In genomic region chr9:133348763-133349573, GRCh38 we compare ENCODE assay signal across 8 cellular contexts. TPM values are rescaled to one million over a fixed set of nuclear protein-coding genes. Genes with fewer than 3 reads are reported as not detected.
DNase-seq lines count a peak whose midpoint lies in the region; ATAC-seq and TF ChIP-seq lines count a peak whose summit lies in the region.

No MANE protein-coding gene starts in this region.

- ATAC-seq in heart left ventricle (no peak), GM21528 (IDR thresholded peaks at IDR 0.05; ENCODE audit: low FRiP score, unreplicated experiment) (no peak)

- H3K23ac ChIP-seq in mesenchymal stem cell (ENCODE audit: low read length in 2 of 2), result peak overlapping the region in 1 of 2 experiments; percentile 90

- peak overlapping the region; percentile 64 for H4K8ac ChIP-seq in mesenchymal stem cell (ENCODE audit: low read length)

- H2BK120ac ChIP-seq in mesenchymal stem cell (ENCODE audit: low read depth, low read length), result no peak overlapping the region

- WGBS in heart left ventricle, 4 donors, result 18 to 26% (median 20%) methylated on average over 22 to 23 of the region's 23 CpGs
- 20% methylated on average over 23 of the region's 23 CpGs for WGBS in mesenchymal stem cell

- peak overlapping the region; percentile 74 for H3K4me2 ChIP-seq in mesenchymal stem cell (ENCODE audit: low read length, poor library complexity, severe bottlenecking)

- H3K4me1 ChIP-seq in heart left ventricle (peaks cover 4 to 31% (median 25%) of the 10 kb centered on the region in 12 donors), mesenchymal stem cell (ENCODE audit: control insufficient read depth, insufficient read depth, low read depth, low read length) (peaks cover 19% of the 10 kb centered on the region), uterus (peaks cover 0 to 15% of the 10 kb centered on the region in 2 donors)

- H3K18ac ChIP-seq in mesenchymal stem cell (ENCODE audit: low read depth in 1 of 2, low read length in 2 of 2), result peak overlapping the region in 1 of 2 experiments; percentile 91

- H3K36me3 ChIP-seq in heart left ventricle (peaks cover 0 to 71% (median 66%) of the 10 kb centered on the region in 9 donors), mesenchymal stem cell (ENCODE audit: control insufficient read depth in 1 of 2, insufficient read depth in 2 of 2, low read depth in 1 of 2, low read length in 2 of 2) (peaks cover 68 to 74% of the 10 kb centered on the region in 2 experiments), uterus (no peaks in the 10 kb centered on the region)

- H3K27me3 Mint-ChIP-seq in MCF 10A (ENCODE audit: insufficient read depth, unreplicated experiment), result no peaks in the 10 kb centered on the region

- TF ChIP-seq POLR2A in heart left ventricle (IDR thresholded peaks at IDR 0.05) (no peak), uterus (IDR thresholded peaks at IDR 0.05) (no peak)

- DNase-seq in heart left ventricle (no peak), cardiac septum (ENCODE audit: low spot score) (no peak), MCF 10A (ENCODE audit: unreplicated experiment) (no peak), mesenchymal stem cell (no peak), uterus (no peak), mucosa of gallbladder (ENCODE audit: low spot score) (no peak)
- no peak for DNase-seq in stimulated activated CD4-positive, alpha-beta T cell treated with anti-CD3 and anti-CD28 coated beads, Interleukin-4, amount 100 ng/mL, for 24 hours

- intact Hi-C loops in heart left ventricle (cut with DNase I) (loop anchor here in 2 of 10 donors (2.0 to 10.0 kb wide), 2 partner anchors 28 to 136 kb away; partner anchors contain the start of genes STKLD1 (in 1 of the 2) and SURF4 (in 1 of the 2)), cardiac septum (cut with DNase I) (loop anchor here (1.0 to 2.0 kb wide), 2 partner anchors 14 to 27 kb away; partner anchors contain the start of genes STKLD1 and SURF4), MCF 10A (cut with micrococcal nuclease) (no loop called here), uterus (cut with DNase I; ENCODE audit: low total_unique reads) (no loop called here)

- peak overlapping the region; percentile 88 for H3K4me3 Mint-ChIP-seq in MCF 10A (ENCODE audit: unreplicated experiment)

- peak overlapping the region; percentile 78 to 100 (median 94) for H3K4me3 ChIP-seq in heart left ventricle
- H3K4me3 ChIP-seq in mesenchymal stem cell (ENCODE audit: insufficient read depth in 1 of 2, low read depth in 1 of 2, low read length in 2 of 2), result peak overlapping the region; percentile 75 to 99
- peak overlapping the region; percentile 64 to 93 for H3K4me3 ChIP-seq in uterus

- H2BK12ac ChIP-seq in mesenchymal stem cell (ENCODE audit: low read length in 2 of 2), result no peak overlapping the region

- H2BK5ac ChIP-seq in mesenchymal stem cell (ENCODE audit: low read depth, low read length, poor library complexity, severe bottlenecking), result no peak overlapping the region

- CTCF ChIA-PET in MCF 10A (lab: Yijun Ruan, JAX), result interaction anchor here (0.5 kb wide), 1 partner anchor 31 kb away, joined by 3 read pairs; no protein-coding TSS in a partner anchor

- peaks cover 6% of the 10 kb centered on the region for H3K4me1 Mint-ChIP-seq in MCF 10A (ENCODE audit: insufficient read depth, unreplicated experiment)

- no peak overlapping the region for H2BK15ac ChIP-seq in mesenchymal stem cell (ENCODE audit: low read depth, poor library complexity, severe bottlenecking)

- peaks cover 28% of the 10 kb centered on the region for H3K79me1 ChIP-seq in mesenchymal stem cell (replicated peaks; ENCODE audit: low read length, poor library complexity, severe bottlenecking)

- H3K27ac Mint-ChIP-seq in MCF 10A (ENCODE audit: low read depth, unreplicated experiment), result peak overlapping the region; percentile 97

- peaks cover 76% of the 10 kb centered on the region for H3K36me3 Mint-ChIP-seq in MCF 10A (ENCODE audit: insufficient read depth, unreplicated experiment)

- TSS peak; percentile 58 for BruUV-seq in MCF 10A (replicated peaks; lab: Mats Ljungman, UMichigan)

- peak overlapping the region; percentile 47 for H4K91ac ChIP-seq in mesenchymal stem cell (ENCODE audit: low read length)

- peak overlapping the region in 1 of 2 experiments; percentile 82 for H3K14ac ChIP-seq in mesenchymal stem cell (ENCODE audit: low read length in 2 of 2)

- H3K27me3 ChIP-seq in heart left ventricle, result no peaks in the 10 kb centered on the region
- no peaks in the 10 kb centered on the region for H3K27me3 ChIP-seq in mesenchymal stem cell (ENCODE audit: control insufficient read depth in 1 of 2, insufficient read depth in 1 of 2, low read length in 2 of 2)
- H3K27me3 ChIP-seq in uterus, result no peaks in the 10 kb centered on the region

- H2AFZ ChIP-seq in mesenchymal stem cell (ENCODE audit: low read depth, low read length), result no peak overlapping the region

- H3K9ac ChIP-seq in mesenchymal stem cell (ENCODE audit: low read length), result peak overlapping the region; percentile 100

- H2AK5ac ChIP-seq in mesenchymal stem cell (ENCODE audit: low read length, severe bottlenecking), result peak overlapping the region; percentile 7

- no peaks in the 10 kb centered on the region for H3K9me3 Mint-ChIP-seq in MCF 10A (ENCODE audit: unreplicated experiment)

- peak overlapping the region; percentile 42 to 69 for H3K4ac ChIP-seq in mesenchymal stem cell (ENCODE audit: low read depth in 1 of 2, low read length in 2 of 2)

- no peaks in the 10 kb centered on the region for H3K9me3 ChIP-seq in heart left ventricle
- no peaks in the 10 kb centered on the region for H3K9me3 ChIP-seq in mesenchymal stem cell (ENCODE audit: control insufficient read depth, low read length)
- H3K9me3 ChIP-seq in uterus, result no peaks in the 10 kb centered on the region

- peak overlapping the region; percentile 69 to 99 (median 89) for H3K27ac ChIP-seq in heart left ventricle
- H3K27ac ChIP-seq in mesenchymal stem cell (ENCODE audit: low read length, poor library complexity, severe bottlenecking), result peak overlapping the region; percentile 80
- peak overlapping the region; percentile 76 to 91 for H3K27ac ChIP-seq in uterus

- TF ChIP-seq CTCF in heart left ventricle (IDR thresholded peaks at IDR 0.05) (no peak), MCF 10A (IDR thresholded peaks at IDR 0.05; ENCODE audit: unreplicated experiment) (no peak), uterus (IDR thresholded peaks at IDR 0.05) (no peak)

- POLR2A ChIA-PET in MCF 10A (lab: Yijun Ruan, JAX), result interaction anchor here (0.6 to 2.9 kb wide), 11 partner anchors 8 to 532 kb away, joined by 3 to 48 read pairs (median 7); partner anchors contain the start of genes STKLD1, SURF1, SURF2 and SURF6

RNA-seq across cellular contexts. Expression of gene RPL7A, which starts 0.9 kb away (rescaled TPM):
- 1,000 to 10,000 TPM in 4 of 9 donors, 100 to 1,000 TPM in 5; 845 to 1,270 (median 964) TPM for total RNA-seq in heart left ventricle
- 1,000 to 10,000 TPM; 1,266 to 2,727 TPM for polyA plus RNA-seq in heart left ventricle
- total RNA-seq in cardiac septum, result 761 TPM
- total RNA-seq in MCF 10A (2022), result 2,129 and 2,395 TPM in 2 replicates
- 1,924 TPM for polyA plus RNA-seq in mesenchymal stem cell (2013, experiment 1 of 2)
- 1,950 TPM for polyA plus RNA-seq in mesenchymal stem cell (2013, experiment 2 of 2)
- 1,000 to 10,000 TPM; 1,745 to 3,005 (median 2,502) TPM for total RNA-seq in uterus
- total RNA-seq in mucosa of gallbladder, result 1,477 TPM

RNA-seq across cellular contexts. Expression of gene MED22, which starts 1.0 kb away (rescaled TPM):
- total RNA-seq in heart left ventricle, result 10 to 100 TPM; 15.5 to 33.8 (median 19.5) TPM
- 10 to 100 TPM; 12.3 to 30.7 TPM for polyA plus RNA-seq in heart left ventricle
- total RNA-seq in cardiac septum, result 20.2 TPM
- 29.3 and 32.6 TPM in 2 replicates for total RNA-seq in MCF 10A (2022)
- 17.8 TPM for polyA plus RNA-seq in mesenchymal stem cell (2013, experiment 1 of 2)
- polyA plus RNA-seq in mesenchymal stem cell (2013, experiment 2 of 2), result 17.7 TPM
- total RNA-seq in uterus, result 10 to 100 TPM in 3 of 4 donors, 1 to 10 TPM in 1; 10.0 to 41.0 (median 30.9) TPM
- total RNA-seq in mucosa of gallbladder, result 28.7 TPM

RNA-seq across cellular contexts. Expression of gene SURF1, which starts 7.3 kb away (rescaled TPM):
- 10 to 100 TPM; 36.8 to 58.1 (median 50.9) TPM for total RNA-seq in heart left ventricle
- polyA plus RNA-seq in heart left ventricle, result 100 to 1,000 TPM in 1 of 2 donors, 10 to 100 TPM in 1; 70.8 to 104 TPM
- total RNA-seq in cardiac septum, result 58.7 TPM
- 30.8 and 31.2 TPM in 2 replicates for total RNA-seq in MCF 10A (2022)
- polyA plus RNA-seq in mesenchymal stem cell (2013, experiment 1 of 2), result 30.0 TPM
- polyA plus RNA-seq in mesenchymal stem cell (2013, experiment 2 of 2), result 30.1 TPM
- total RNA-seq in uterus, result 10 to 100 TPM; 13.0 to 34.7 (median 24.4) TPM
- 53.5 TPM for total RNA-seq in mucosa of gallbladder

RNA-seq across cellular contexts. Expression of gene SURF2, which starts 7.4 kb away (rescaled TPM):
- total RNA-seq in heart left ventricle (10 to 100 TPM; 10.0 to 24.8 (median 13.6) TPM), cardiac septum (12.5 TPM), MCF 10A (2022) (28.2 and 39.5 TPM in 2 replicates), uterus (10 to 100 TPM in 1 of 4 donors, 1 to 10 TPM in 1, under 1 TPM in 1, not detected in 1; 0.51 to 15.3 (median 5.9) TPM), mucosa of gallbladder (19.5 TPM)
- 10 to 100 TPM; 31.1 to 41.1 TPM for polyA plus RNA-seq in heart left ventricle
- 23.7 TPM for polyA plus RNA-seq in mesenchymal stem cell (2013, experiment 1 of 2)
- polyA plus RNA-seq in mesenchymal stem cell (2013, experiment 2 of 2), result 24.2 TPM

RNA-seq across cellular contexts. Expression of gene SURF6, which starts 13.0 kb away (rescaled TPM):
- 10 to 100 TPM in 6 of 9 donors, 1 to 10 TPM in 3; 9.2 to 16.0 (median 11.1) TPM for total RNA-seq in heart left ventricle
- polyA plus RNA-seq in heart left ventricle, result 10 to 100 TPM; 12.3 to 19.6 TPM
- total RNA-seq in cardiac septum, result 14.2 TPM
- 30.2 and 40.5 TPM in 2 replicates for total RNA-seq in MCF 10A (2022)
- 10.1 TPM for polyA plus RNA-seq in mesenchymal stem cell (2013, experiment 1 of 2)
- 9.7 TPM for polyA plus RNA-seq in mesenchymal stem cell (2013, experiment 2 of 2)
- total RNA-seq in uterus, result 10 to 100 TPM in 3 of 4 donors, 1 to 10 TPM in 1; 2.9 to 19.3 (median 17.2) TPM
- total RNA-seq in mucosa of gallbladder, result 25.2 TPM
